Comparison of ENCODE assay signal across 1 cellular context in genomic region chr1:1919304-1920056, GRCh38.
TF ChIP-seq lines count a peak whose summit lies in the region.

No MANE protein-coding gene starts in this region.

TF ChIP-seq in HepG2, 621 proteins besides CTCF, POLR2A, EP300 and RAD21 (continued from another document and continues in another):
- TF ChIP-seq, protein P1, sequence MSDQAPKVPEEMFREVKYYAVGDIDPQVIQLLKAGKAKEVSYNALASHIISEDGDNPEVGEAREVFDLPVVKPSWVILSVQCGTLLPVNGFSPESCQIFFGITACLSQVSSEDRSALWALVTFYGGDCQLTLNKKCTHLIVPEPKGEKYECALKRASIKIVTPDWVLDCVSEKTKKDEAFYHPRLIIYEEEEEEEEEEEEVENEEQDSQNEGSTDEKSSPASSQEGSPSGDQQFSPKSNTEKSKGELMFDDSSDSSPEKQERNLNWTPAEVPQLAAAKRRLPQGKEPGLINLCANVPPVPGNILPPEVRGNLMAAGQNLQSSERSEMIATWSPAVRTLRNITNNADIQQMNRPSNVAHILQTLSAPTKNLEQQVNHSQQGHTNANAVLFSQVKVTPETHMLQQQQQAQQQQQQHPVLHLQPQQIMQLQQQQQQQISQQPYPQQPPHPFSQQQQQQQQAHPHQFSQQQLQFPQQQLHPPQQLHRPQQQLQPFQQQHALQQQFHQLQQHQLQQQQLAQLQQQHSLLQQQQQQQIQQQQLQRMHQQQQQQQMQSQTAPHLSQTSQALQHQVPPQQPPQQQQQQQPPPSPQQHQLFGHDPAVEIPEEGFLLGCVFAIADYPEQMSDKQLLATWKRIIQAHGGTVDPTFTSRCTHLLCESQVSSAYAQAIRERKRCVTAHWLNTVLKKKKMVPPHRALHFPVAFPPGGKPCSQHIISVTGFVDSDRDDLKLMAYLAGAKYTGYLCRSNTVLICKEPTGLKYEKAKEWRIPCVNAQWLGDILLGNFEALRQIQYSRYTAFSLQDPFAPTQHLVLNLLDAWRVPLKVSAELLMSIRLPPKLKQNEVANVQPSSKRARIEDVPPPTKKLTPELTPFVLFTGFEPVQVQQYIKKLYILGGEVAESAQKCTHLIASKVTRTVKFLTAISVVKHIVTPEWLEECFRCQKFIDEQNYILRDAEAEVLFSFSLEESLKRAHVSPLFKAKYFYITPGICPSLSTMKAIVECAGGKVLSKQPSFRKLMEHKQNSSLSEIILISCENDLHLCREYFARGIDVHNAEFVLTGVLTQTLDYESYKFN (CRISPR knock-in tag; conservative IDR thresholded peaks at IDR 0.05): peak; percentile 56
- TF ChIP-seq FOXC1 (CRISPR knock-in tag; IDR thresholded peaks at IDR 0.05; ENCODE audit: borderline replicate concordance) (0 out of 2 replicates have a peak, but pooled peaks have one; percentile 49), ZNF350 (CRISPR knock-in tag; IDR thresholded peaks at IDR 0.05; ENCODE audit: borderline replicate concordance, low read depth) (peak; percentile 70; the same call in 1 of the 2 replicates), NCOR1 (IDR thresholded peaks at IDR 0.05; ENCODE audit: borderline replicate concordance, low read length) (no peak), TP53 (CRISPR knock-in tag; conservative IDR thresholded peaks at IDR 0.05) (0 out of 2 replicates have a peak, but pooled peaks have one; percentile 32), HOMEZ (CRISPR knock-in tag; IDR thresholded peaks at IDR 0.05; ENCODE audit: low read depth) (0 out of 2 replicates have a peak, but pooled peaks have one; percentile 42), ZNF318 (CRISPR knock-in tag; IDR thresholded peaks at IDR 0.05) (no peak), KDM2A (CRISPR knock-in tag; IDR thresholded peaks at IDR 0.05; ENCODE audit: borderline replicate concordance, low read depth) (no peak; the same call in 1 of the 2 replicates), FOXP4 (CRISPR knock-in tag; IDR thresholded peaks at IDR 0.05) (peak; percentile 38; the same call in 1 of the 2 replicates), FOXO1 (CRISPR knock-in tag; IDR thresholded peaks at IDR 0.05) (peak; percentile 49; the same call in 1 of the 2 replicates), FOXA3 (CRISPR knock-in tag; IDR thresholded peaks at IDR 0.05) (peak; percentile 30; the same call in 1 of the 2 replicates), ATM (IDR thresholded peaks at IDR 0.05; ENCODE audit: borderline replicate concordance) (no peak), TRIM22 (IDR thresholded peaks at IDR 0.05) (no peak), ZNF484 (CRISPR knock-in tag; IDR thresholded peaks at IDR 0.05; ENCODE audit: borderline replicate concordance, low read depth) (no peak), ZSCAN25 (CRISPR knock-in tag; IDR thresholded peaks at IDR 0.05) (no peak; the same call in 1 of the 2 replicates), DMAP1 (CRISPR knock-in tag; IDR thresholded peaks at IDR 0.05) (peak; percentile 67; the same call in 1 of the 2 replicates), TFDP2 (CRISPR knock-in tag; IDR thresholded peaks at IDR 0.05) (no peak; the same call in 1 of the 2 replicates), SALL2 (CRISPR knock-in tag; IDR thresholded peaks at IDR 0.05) (no peak), NCOA2 (CRISPR knock-in tag; IDR thresholded peaks at IDR 0.05) (peak; percentile 20; the same call in 1 of the 2 replicates), ZNF605 (CRISPR knock-in tag; IDR thresholded peaks at IDR 0.05) (peak; percentile 76; the same call in 1 of the 2 replicates), SOX5 (CRISPR knock-in tag; IDR thresholded peaks at IDR 0.05; ENCODE audit: borderline replicate concordance) (peak; percentile 59; the same call in 1 of the 2 replicates), LBX2 (CRISPR knock-in tag; IDR thresholded peaks at IDR 0.05; ENCODE audit: borderline replicate concordance) (0 out of 2 replicates have a peak, but pooled peaks have one; percentile 42), ZNF12 (CRISPR knock-in tag; IDR thresholded peaks at IDR 0.05) (no peak), POGZ (CRISPR knock-in tag; IDR thresholded peaks at IDR 0.05) (peak; percentile 51), ZMYM2 (CRISPR knock-in tag; IDR thresholded peaks at IDR 0.05) (no peak), ZSCAN12 (CRISPR knock-in tag; IDR thresholded peaks at IDR 0.05) (0 out of 2 replicates have a peak, but pooled peaks have one; percentile 43), CHD2 (IDR thresholded peaks at IDR 0.05; ENCODE audit: low read depth, low read length) (no peak)
- TF ChIP-seq, protein P2, sequence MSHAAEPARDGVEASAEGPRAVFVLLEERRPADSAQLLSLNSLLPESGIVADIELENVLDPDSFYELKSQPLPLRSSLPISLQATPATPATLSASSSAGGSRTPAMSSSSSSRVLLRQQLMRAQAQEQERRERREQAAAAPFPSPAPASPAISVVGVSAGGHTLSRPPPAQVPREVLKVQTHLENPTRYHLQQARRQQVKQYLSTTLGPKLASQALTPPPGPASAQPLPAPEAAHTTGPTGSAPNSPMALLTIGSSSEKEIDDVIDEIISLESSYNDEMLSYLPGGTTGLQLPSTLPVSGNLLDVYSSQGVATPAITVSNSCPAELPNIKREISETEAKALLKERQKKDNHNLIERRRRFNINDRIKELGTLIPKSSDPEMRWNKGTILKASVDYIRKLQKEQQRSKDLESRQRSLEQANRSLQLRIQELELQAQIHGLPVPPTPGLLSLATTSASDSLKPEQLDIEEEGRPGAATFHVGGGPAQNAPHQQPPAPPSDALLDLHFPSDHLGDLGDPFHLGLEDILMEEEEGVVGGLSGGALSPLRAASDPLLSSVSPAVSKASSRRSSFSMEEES (CRISPR knock-in tag; IDR thresholded peaks at IDR 0.05): 0 out of 2 replicates have a peak, but pooled peaks have one; percentile 39
- TF ChIP-seq, protein P3, sequence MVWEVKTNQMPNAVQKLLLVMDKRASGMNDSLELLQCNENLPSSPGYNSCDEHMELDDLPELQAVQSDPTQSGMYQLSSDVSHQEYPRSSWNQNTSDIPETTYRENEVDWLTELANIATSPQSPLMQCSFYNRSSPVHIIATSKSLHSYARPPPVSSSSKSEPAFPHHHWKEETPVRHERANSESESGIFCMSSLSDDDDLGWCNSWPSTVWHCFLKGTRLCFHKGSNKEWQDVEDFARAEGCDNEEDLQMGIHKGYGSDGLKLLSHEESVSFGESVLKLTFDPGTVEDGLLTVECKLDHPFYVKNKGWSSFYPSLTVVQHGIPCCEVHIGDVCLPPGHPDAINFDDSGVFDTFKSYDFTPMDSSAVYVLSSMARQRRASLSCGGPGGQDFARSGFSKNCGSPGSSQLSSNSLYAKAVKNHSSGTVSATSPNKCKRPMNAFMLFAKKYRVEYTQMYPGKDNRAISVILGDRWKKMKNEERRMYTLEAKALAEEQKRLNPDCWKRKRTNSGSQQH (CRISPR knock-in tag; IDR thresholded peaks at IDR 0.05; ENCODE audit: low read depth): 0 out of 2 replicates have a peak, but pooled peaks have one; percentile 56
- TF ChIP-seq, protein P4, sequence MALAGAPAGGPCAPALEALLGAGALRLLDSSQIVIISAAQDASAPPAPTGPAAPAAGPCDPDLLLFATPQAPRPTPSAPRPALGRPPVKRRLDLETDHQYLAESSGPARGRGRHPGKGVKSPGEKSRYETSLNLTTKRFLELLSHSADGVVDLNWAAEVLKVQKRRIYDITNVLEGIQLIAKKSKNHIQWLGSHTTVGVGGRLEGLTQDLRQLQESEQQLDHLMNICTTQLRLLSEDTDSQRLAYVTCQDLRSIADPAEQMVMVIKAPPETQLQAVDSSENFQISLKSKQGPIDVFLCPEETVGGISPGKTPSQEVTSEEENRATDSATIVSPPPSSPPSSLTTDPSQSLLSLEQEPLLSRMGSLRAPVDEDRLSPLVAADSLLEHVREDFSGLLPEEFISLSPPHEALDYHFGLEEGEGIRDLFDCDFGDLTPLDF (CRISPR knock-in tag; IDR thresholded peaks at IDR 0.05): 0 out of 2 replicates have a peak, but pooled peaks have one; percentile 11
